Comparison of ENCODE assay signal across 1 cellular context in the genomic region with DNA sequence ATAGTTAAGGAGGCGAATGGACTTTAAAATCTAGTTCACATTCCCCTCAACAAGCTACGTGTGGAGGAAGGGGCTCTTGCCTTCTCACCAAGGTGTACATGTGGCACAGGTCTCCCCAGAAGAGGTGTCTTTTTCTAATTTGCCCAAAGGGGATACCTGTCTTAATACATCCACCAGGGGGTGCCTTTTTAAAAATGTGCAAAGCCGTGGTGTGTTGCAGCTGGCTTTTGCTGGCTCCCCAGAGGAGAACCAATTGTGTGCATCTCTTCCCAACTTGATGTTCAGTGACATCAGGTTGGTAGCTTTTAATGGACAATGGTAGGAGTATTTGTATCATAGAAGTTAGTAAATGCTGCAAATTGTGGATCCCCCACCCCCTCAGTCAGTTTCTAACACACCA.
TF ChIP-seq lines count a peak whose summit lies in the region.

No MANE protein-coding gene starts in this region.

TF ChIP-seq in K562, 482 proteins besides CTCF, POLR2A, EP300 and RAD21:
- TF ChIP-seq NCOA6 (IDR thresholded peaks at IDR 0.05) (no peak), ZNF507 (tag; conservative IDR thresholded peaks at IDR 0.05) (no peak), ZNF740 (CRISPR knock-in tag; IDR thresholded peaks at IDR 0.05) (no peak), ZNF740 (tag; IDR thresholded peaks at IDR 0.05) (no peak), ARHGAP35 (IDR thresholded peaks at IDR 0.05; ENCODE audit: partially characterized antibody) (no peak), HNRNPH1 (optimal IDR thresholded peaks at IDR 0.05; ENCODE audit: low read depth, low read length) (no peak), RNF2 (IDR thresholded peaks at IDR 0.05) (no peak), SIN3A (IDR thresholded peaks at IDR 0.05; ENCODE audit: borderline replicate concordance in 2 of 2, control insufficient read depth in 1 of 2, low read depth in 2 of 2, low read length in 2 of 2) (no peak), SMARCB1 (IDR thresholded peaks at IDR 0.05; ENCODE audit: insufficient read length, low read depth) (no peak), XRCC3 (IDR thresholded peaks at IDR 0.05) (no peak), PHF8 (IDR thresholded peaks at IDR 0.05; ENCODE audit: borderline replicate concordance, low read length) (no peak)
